ENCODE assay signal across 8 cellular contexts in the genomic region with DNA sequence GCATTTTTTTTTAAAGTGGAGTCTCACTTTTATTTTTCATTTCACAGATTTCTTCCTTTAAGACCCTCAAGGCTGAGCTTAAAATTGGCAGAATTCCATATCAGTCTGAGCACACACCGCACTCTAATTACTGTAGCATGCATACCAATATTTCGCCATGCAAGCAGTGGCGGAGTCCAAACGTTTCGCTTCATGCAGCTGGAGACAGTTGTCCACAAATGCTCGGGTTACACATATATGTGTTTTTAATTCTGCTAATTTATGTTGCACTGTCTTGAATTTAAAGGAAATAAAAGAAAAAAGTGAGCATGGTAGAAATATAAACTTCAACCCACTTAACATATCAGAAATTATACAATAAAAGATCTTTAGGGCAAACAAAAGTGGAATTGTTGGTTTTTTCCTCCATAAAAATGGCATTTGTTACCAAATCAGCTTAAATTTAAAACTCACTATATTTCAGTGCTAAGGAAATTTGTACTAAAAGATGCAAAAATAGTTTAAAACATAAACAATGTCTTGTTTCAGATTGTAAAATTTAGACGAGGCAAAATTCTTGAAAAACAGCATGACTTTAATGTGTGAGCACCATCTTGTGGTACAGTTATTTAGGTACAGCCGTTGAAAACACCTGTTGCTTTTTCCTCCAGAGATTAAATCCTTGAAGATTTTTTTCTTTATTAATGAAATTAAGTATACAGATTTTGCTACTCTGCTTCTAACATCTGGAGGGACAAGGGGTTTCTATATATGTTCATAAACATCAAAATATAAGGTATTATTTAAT. TPM values are rescaled to one million over a fixed set of nuclear protein-coding genes. Genes with fewer than 3 reads are reported as not detected.
DNase-seq lines count a peak whose midpoint lies in the region; ATAC-seq and TF ChIP-seq lines count a peak whose summit lies in the region.

No MANE protein-coding gene starts in this region.

- H3K9ac ChIP-seq in duodenal mucosa (ENCODE audit: low read depth in 1 of 2, low read length in 2 of 2): peak overlapping the region; percentile 12 to 35
- H3K9ac ChIP-seq in mucosa of rectum (ENCODE audit: low read depth in 1 of 2, low read length in 2 of 2): peak overlapping the region in 1 of 2 donors; percentile 2

- H4K20me1 ChIP-seq in OCI-LY7 (ENCODE audit: insufficient read depth, low read length): no peaks in the 10 kb centered on the region

- no peaks in the 10 kb centered on the region for H3K27me3 ChIP-seq in duodenal mucosa (ENCODE audit: control insufficient read depth in 1 of 2, insufficient read depth in 2 of 2, low read length in 2 of 2)
- no peaks in the 10 kb centered on the region for H3K27me3 ChIP-seq in mucosa of rectum (ENCODE audit: control insufficient read depth in 2 of 2, insufficient read depth in 2 of 2, low read length in 2 of 2)

- TF ChIP-seq CTCF in GM10248 (IDR thresholded peaks at IDR 0.05; ENCODE audit: control extremely low read depth, extremely low read depth, low read depth, missing control alignments): peak; percentile 71
- peak; percentile 96 for TF ChIP-seq CTCF in OCI-LY7 (conservative IDR thresholded peaks at IDR 0.05; ENCODE audit: low read length)

- H3K9me2 ChIP-seq in OCI-LY7 (ENCODE audit: insufficient read depth, low read length): no peaks in the 10 kb centered on the region

- H3K9me3 ChIP-seq in OCI-LY7 (ENCODE audit: low read length) (no peaks in the 10 kb centered on the region), duodenal mucosa (ENCODE audit: control insufficient read depth in 1 of 2, low read length in 2 of 2) (no peaks in the 10 kb centered on the region), mucosa of rectum (ENCODE audit: control insufficient read depth in 2 of 2, low read length in 2 of 2) (no peaks in the 10 kb centered on the region)

- H3K4me1 ChIP-seq in OCI-LY7 (ENCODE audit: insufficient read depth, low read length, poor library complexity, severe bottlenecking): no peaks in the 10 kb centered on the region
- H3K4me1 ChIP-seq in duodenal mucosa (ENCODE audit: control insufficient read depth in 1 of 2, insufficient read depth in 2 of 2, low read length in 2 of 2): no peaks in the 10 kb centered on the region
- peaks cover 0 to 3% of the 10 kb centered on the region in 2 donors for H3K4me1 ChIP-seq in mucosa of rectum (ENCODE audit: control insufficient read depth in 2 of 2, insufficient read depth in 2 of 2, low read length in 2 of 2)

- no peak for ATAC-seq in HG03095 (IDR thresholded peaks at IDR 0.05; ENCODE audit: unreplicated experiment)
- no peak for ATAC-seq in HG03342 (IDR thresholded peaks at IDR 0.05; ENCODE audit: unreplicated experiment)

- H3K27ac ChIP-seq in OCI-LY7 (ENCODE audit: low read depth, low read length, poor library complexity, severe bottlenecking) (no peak overlapping the region), duodenal mucosa (ENCODE audit: low read depth, low read length) (no peak overlapping the region), mucosa of rectum (ENCODE audit: low read depth in 2 of 2, low read length in 2 of 2) (no peak overlapping the region)

- H3K4me3 ChIP-seq in OCI-LY7 (ENCODE audit: low read depth, low read length, poor library complexity, severe bottlenecking) (no peak overlapping the region), duodenal mucosa (ENCODE audit: low read depth in 1 of 2, low read length in 2 of 2) (peak overlapping the region; percentile 41 to 68), mucosa of rectum (ENCODE audit: low read length in 2 of 2) (peak overlapping the region; percentile 39 to 55)

- DNase-seq in GM10248 (ENCODE audit: extremely low spot score) (peak; percentile 24), HT-29 (ENCODE audit: low spot score) (peak; percentile 57), OCI-LY7 (ENCODE audit: low spot score) (peak; percentile 68), NCI-H187 treated with DMSO at 0.1 percent for 48 hours (lab: John Stamatoyannopoulos, UW) (no peak)

- H2AFZ ChIP-seq in OCI-LY7 (ENCODE audit: low read length): no peak overlapping the region; the same call in 1 of the 2 replicates

- BruUV-seq in OCI-LY7 (replicated peaks; lab: Mats Ljungman, UMichigan): no TSS peak

- intact Hi-C loops in OCI-LY7 (cut with micrococcal nuclease; ENCODE audit: unreplicated experiment): loop anchor here (1.0 to 10.0 kb wide), 4 partner anchors 122 to 618 kb away; no protein-coding TSS in a partner anchor

- CTCF ChIA-PET in GM10248 (lab: Yijun Ruan, JAX): interaction anchor here (1.0 to 5.7 kb wide), 14 partner anchors 9 to 637 kb away, joined by 3 to 95 read pairs (median 4); no protein-coding TSS in a partner anchor
- CTCF ChIA-PET in OCI-LY7 (lab: Charles Lee; ENCODE audit: unreplicated experiment): no interaction called here

- no peaks in the 10 kb centered on the region for H3K36me3 ChIP-seq in OCI-LY7 (ENCODE audit: insufficient read depth, low read length)
- H3K36me3 ChIP-seq in duodenal mucosa (ENCODE audit: control insufficient read depth in 1 of 2, insufficient read depth in 2 of 2, low read length in 2 of 2): no peaks in the 10 kb centered on the region
- no peaks in the 10 kb centered on the region for H3K36me3 ChIP-seq in mucosa of rectum (ENCODE audit: control insufficient read depth in 2 of 2, insufficient read depth in 2 of 2, low read length in 2 of 2)

- H3K4me2 ChIP-seq in OCI-LY7 (ENCODE audit: low read length): peak overlapping the region; percentile 18; the same call in 1 of the 2 replicates

- POLR2A ChIA-PET in GM10248 (lab: Yijun Ruan, JAX): no interaction called here
- POLR2A ChIA-PET in OCI-LY7 (lab: Charles Lee): no interaction called here

- no peaks in the 10 kb centered on the region for H3K79me2 ChIP-seq in OCI-LY7 (ENCODE audit: insufficient read depth, low read depth, low read length)

RNA-seq across cellular contexts. Expression of a gene that starts 24.1 kb away (rescaled TPM):
- total RNA-seq in HT-29 (2014; rRNA removed; shearing (Covaris generic)): 14.2 and 18.5 TPM in 2 replicates
- total RNA-seq in OCI-LY7 (2014; rRNA removed; shearing (Covaris generic)): 22.8 and 22.9 TPM in 2 replicates
- total RNA-seq in OCI-LY7 (2022): 22.0 and 29.6 TPM in 2 replicates

RNA-seq across cellular contexts. Expression of a gene that starts 30.0 kb away (rescaled TPM):
- total RNA-seq in HT-29 (2014; rRNA removed; shearing (Covaris generic)): not detected in 2 replicates
- not detected in 2 replicates for total RNA-seq in OCI-LY7 (2014; rRNA removed; shearing (Covaris generic))
- not detected in 2 replicates for total RNA-seq in OCI-LY7 (2022)
